Comparison of ENCODE assay signal across 8 cellular contexts in genomic region chr10:71314028-71314693, GRCh38. TPM values are rescaled to one million over a fixed set of nuclear protein-coding genes. Genes with fewer than 3 reads are reported as not detected.
DNase-seq lines count a peak whose midpoint lies in the region; ATAC-seq and TF ChIP-seq lines count a peak whose summit lies in the region.

No MANE protein-coding gene starts in this region.

- ATAC-seq in GM23338, result peak; percentile 55
- ATAC-seq in RWPE2 (ENCODE audit: low read depth), result peak; percentile 51
- ATAC-seq in heart right ventricle, result peak in 7 of 8 donors; percentile 48 to 77 (median 63)
- no peak for ATAC-seq in GM19397 (IDR thresholded peaks at IDR 0.05; ENCODE audit: unreplicated experiment)

- H3K9me3 ChIP-seq in RWPE2 (ENCODE audit: severe bottlenecking), result no peaks in the 10 kb centered on the region
- no peaks in the 10 kb centered on the region for H3K9me3 ChIP-seq in heart right ventricle

- H2AFZ ChIP-seq in GM23338, result peak overlapping the region; percentile 93

- no peaks in the 10 kb centered on the region for H3K36me3 Mint-ChIP-seq in GM23338 (ENCODE audit: low read depth)

- no peak overlapping the region for H3K27ac Mint-ChIP-seq in GM23338

- peak; percentile 29 to 34 for DNase-seq in AML-193 (lab: John Stamatoyannopoulos, UW)
- peak; percentile 80 for DNase-seq in GM23338 (ENCODE audit: low spot score)
- no peak for DNase-seq in RWPE2 (ENCODE audit: low spot score)
- DNase-seq in activated naive CD4-positive, alpha-beta T cell treated with anti-CD3 and anti-CD28 coated beads, Interleukin-2, amount 50 U/mL, for 16 hours, result peak; percentile 59
- peak; percentile 48 to 51 for DNase-seq in heart right ventricle
- peak; percentile 66 for DNase-seq in retina
- no peak for DNase-seq in SHP77 treated with DMSO at 0.1 percent for 48 hours (lab: John Stamatoyannopoulos, UW)

- H4K20me1 ChIP-seq in GM23338 (replicated peaks; ENCODE audit: insufficient read depth), result no peaks in the 10 kb centered on the region

- H3K4me1 ChIP-seq in GM23338 (ENCODE audit: insufficient read depth) (no peaks in the 10 kb centered on the region), RWPE2 (ENCODE audit: insufficient read depth, poor library complexity, severe bottlenecking) (no peaks in the 10 kb centered on the region), heart right ventricle (peaks cover 3 to 35% (median 25%) of the 10 kb centered on the region in 9 donors)

- no peaks in the 10 kb centered on the region for H3K79me2 ChIP-seq in GM23338 (replicated peaks; ENCODE audit: insufficient read depth)

- H3K4me3 Mint-ChIP-seq in GM23338, result peak overlapping the region; percentile 53; the same call in 2 of the 3 replicates

- 0 out of 2 replicates have a peak, but pooled peaks cover 2% of the 10 kb centered on the region for H3F3A ChIP-seq in GM23338 (replicated peaks; ENCODE audit: low read depth)

- peak overlapping the region; percentile 77 for H3K4me2 ChIP-seq in GM23338

- H3K27me3 Mint-ChIP-seq in GM23338 (ENCODE audit: insufficient read depth, low read depth, poor library complexity), result peaks cover 3% of the 10 kb centered on the region

- H3K4me1 Mint-ChIP-seq in GM23338, result peaks cover 17% of the 10 kb centered on the region; the same call in 2 of the 3 replicates

- intact Hi-C loops in heart right ventricle (cut with DNase I), result loop anchor here in 8 of 10 donors (2.0 to 10.0 kb wide), 13 partner anchors 63 to 581 kb away; no protein-coding TSS in a partner anchor

- no peaks in the 10 kb centered on the region for H3K9me2 ChIP-seq in GM23338 (ENCODE audit: insufficient read depth)

- no peak overlapping the region for H3K27ac ChIP-seq in GM23338 (ENCODE audit: low read depth)
- no peak overlapping the region for H3K27ac ChIP-seq in RWPE2 (ENCODE audit: poor library complexity, severe bottlenecking)
- H3K27ac ChIP-seq in heart right ventricle, result peak overlapping the region in 1 of 10 donors; percentile 36

- 6% methylated on average over 21 of the region's 21 CpGs for WGBS in heart right ventricle, 2 donors

- H3K9me3 Mint-ChIP-seq in GM23338, result no peaks in the 10 kb centered on the region

- peak overlapping the region; percentile 50 for H3K4me3 ChIP-seq in GM23338
- no peak overlapping the region for H3K4me3 ChIP-seq in RWPE2 (ENCODE audit: severe bottlenecking)
- peak overlapping the region in 3 of 10 donors; percentile 12 to 24 (median 17) for H3K4me3 ChIP-seq in heart right ventricle

- H3K36me3 ChIP-seq in GM23338 (ENCODE audit: insufficient read depth) (no peaks in the 10 kb centered on the region), RWPE2 (ENCODE audit: low read depth) (no peaks in the 10 kb centered on the region), heart right ventricle (no peaks in the 10 kb centered on the region)

- TF ChIP-seq CTCF in GM23338 (conservative IDR thresholded peaks at IDR 0.05; ENCODE audit: low read depth in 2 of 2) (peak; percentile 62 to 81), RWPE2 (IDR thresholded peaks at IDR 0.05; ENCODE audit: poor library complexity, severe bottlenecking) (peak; percentile 92), heart right ventricle (IDR thresholded peaks at IDR 0.05) (peak; percentile 75 to 92 (median 89))

- H3K27me3 ChIP-seq in GM23338 (ENCODE audit: insufficient read depth), result no peaks in the 10 kb centered on the region
- H3K27me3 ChIP-seq in RWPE2 (ENCODE audit: insufficient read depth, poor library complexity, severe bottlenecking), result no peaks in the 10 kb centered on the region
- H3K27me3 ChIP-seq in heart right ventricle, result no peaks in the 10 kb centered on the region

TF ChIP-seq in GM23338, 12 proteins besides CTCF, POLR2A, EP300 and RAD21:
- no peak for TF ChIP-seq ZNF331 (CRISPR knock-in tag; IDR thresholded peaks at IDR 0.05; ENCODE audit: low read depth)
- no peak for TF ChIP-seq STAT1 (IDR thresholded peaks at IDR 0.05; ENCODE audit: unreplicated experiment)

RNA-seq across cellular contexts. Expression of gene SLC29A3, which starts 4.9 kb away (rescaled TPM):
- total RNA-seq in GM23338 (2014; rRNA removed; shearing (Covaris generic)), result 8.3 and 10.3 TPM in 2 replicates
- polyA plus RNA-seq in GM23338 (2016; fragmentation: Nextera tagmentation; extraction: Ambion mirVana) (11.3 and 12.3 TPM in 2 replicates), heart right ventricle (1 to 10 TPM; 1.2 to 1.6 TPM)
- 1 to 10 TPM in 8 of 10 donors, under 1 TPM in 2; 0.89 to 3.5 (median 1.2) TPM for total RNA-seq in heart right ventricle

Comparison
In these comparisons a context has a peak if more than half of its experiments do, and no peak if none do; other contexts are left out.
1. DNase-seq: peak in AML-193 (2 of 2), GM23338 (single experiment), activated naive CD4-positive, alpha-beta T cell treated with anti-CD3 and anti-CD28 coated beads, Interleukin-2, amount 50 U/mL, for 16 hours (single experiment), heart right ventricle (2 of 2) and retina (single experiment); none in RWPE2 (single experiment) and SHP77 treated with DMSO at 0.1 percent for 48 hours (single experiment).
2. Peak in every context shown above with its lines, with median percentiles within 50 percentile points of each other: CTCF ChIP-seq.